16 cellular contexts compared by ENCODE assay signal in genomic region chr5:81045389-81045807, GRCh38.
A peak's percentile ranks its signal among the peaks of the same experiment; 100 is the strongest.
DNase-seq lines count a peak whose midpoint lies in the region; ATAC-seq, FAIRE-seq and TF ChIP-seq lines count a peak whose summit lies in the region.
"Had no signal": no experiment of that assay in that cellular context is flagged by ENCODE, and none has a peak within 500 bp of the region (broad histone marks: within the 10 kb centered on the region; RNA-seq: fewer than 3 reads in every experiment).

No MANE protein-coding gene starts in this region.

- H3K27ac Mint-ChIP-seq in neural progenitor cell: no peak overlapping the region
- H3K27ac Mint-ChIP-seq: H9 had no signal

- H4K8ac ChIP-seq in mesenchymal stem cell (ENCODE audit: low read length): no peak overlapping the region

- H2BK5ac ChIP-seq in mesenchymal stem cell (ENCODE audit: low read depth, low read length, poor library complexity, severe bottlenecking): no peak overlapping the region

- no peak for TF ChIP-seq CTCF in endothelial cell of umbilical vein (IDR thresholded peaks at IDR 0.05; ENCODE audit: extremely low read depth in 1 of 2, insufficient read depth in 1 of 2, low read depth in 1 of 2, low read length in 2 of 2)
- TF ChIP-seq CTCF in neural progenitor cell (IDR thresholded peaks at IDR 0.05): no peak

- H3K23ac ChIP-seq in mesenchymal stem cell (ENCODE audit: low read length in 2 of 2): no peak overlapping the region

- H3K14ac ChIP-seq in mesenchymal stem cell (ENCODE audit: low read length in 2 of 2): no peak overlapping the region

- peaks cover 9% of the 10 kb centered on the region for H3K4me1 ChIP-seq in endothelial cell of umbilical vein (ENCODE audit: control insufficient read depth, extremely low read depth, insufficient read depth, low read length)
- H3K4me1 ChIP-seq in mesenchymal stem cell (ENCODE audit: control insufficient read depth, insufficient read depth, low read depth, low read length): peaks cover 2% of the 10 kb centered on the region
- peaks cover 3% of the 10 kb centered on the region for H3K4me1 ChIP-seq in neural progenitor cell

- H2AFZ ChIP-seq in endothelial cell of umbilical vein (ENCODE audit: low read depth, low read length): no peak overlapping the region
- no peak overlapping the region for H2AFZ ChIP-seq in mesenchymal stem cell (ENCODE audit: low read depth, low read length)
- no peak overlapping the region for H2AFZ ChIP-seq in neural progenitor cell (replicated peaks)

- no peaks in the 10 kb centered on the region for H3K79me1 ChIP-seq in mesenchymal stem cell (replicated peaks; ENCODE audit: low read length, poor library complexity, severe bottlenecking)

- intact Hi-C loops in endothelial cell of umbilical vein (cut with micrococcal nuclease): loop anchor here (5.0 kb wide), 1 partner anchor 83 kb away; the partner anchor contains the start of gene RASGRF2

- H2BK12ac ChIP-seq in mesenchymal stem cell (ENCODE audit: low read length in 2 of 2): no peak overlapping the region

- no peak overlapping the region for H2AK5ac ChIP-seq in mesenchymal stem cell (ENCODE audit: low read length, severe bottlenecking)

- H4K91ac ChIP-seq in mesenchymal stem cell (ENCODE audit: low read length): no peak overlapping the region

- TF ChIP-seq POLR2A in endothelial cell of umbilical vein (IDR thresholded peaks at IDR 0.05; ENCODE audit: low read depth, low read length): no peak

- H2BK15ac ChIP-seq in mesenchymal stem cell (ENCODE audit: low read depth, poor library complexity, severe bottlenecking): no peak overlapping the region

- no peak overlapping the region for H3K4ac ChIP-seq in mesenchymal stem cell (ENCODE audit: low read depth in 1 of 2, low read length in 2 of 2)

- no peak for ATAC-seq in GM19452 (IDR thresholded peaks at IDR 0.05; ENCODE audit: unreplicated experiment)
- ATAC-seq: Right ventricle myocardium inferior had no signal

- H3K4me3 ChIP-seq in endothelial cell of umbilical vein (replicated peaks in 1 of 3; ENCODE audit: insufficient read depth in 1 of 3, low read depth in 1 of 3, low read length in 3 of 3) (no peak overlapping the region), mesenchymal stem cell (ENCODE audit: insufficient read depth in 1 of 2, low read depth in 1 of 2, low read length in 2 of 2) (no peak overlapping the region), neural progenitor cell (no peak overlapping the region)

- H3K9me3 Mint-ChIP-seq in neural progenitor cell: no peaks in the 10 kb centered on the region
- H3K9me3 Mint-ChIP-seq: CD8-positive, alpha-beta memory T cell; H9 had no signal

- H3K27ac ChIP-seq in endothelial cell of umbilical vein (ENCODE audit: insufficient read depth, low read depth, low read length) (no peak overlapping the region), mesenchymal stem cell (ENCODE audit: low read length, poor library complexity, severe bottlenecking) (no peak overlapping the region), neural progenitor cell (no peak overlapping the region)

- no peaks in the 10 kb centered on the region for H3K4me1 Mint-ChIP-seq in neural progenitor cell

- no peak overlapping the region for H3K18ac ChIP-seq in mesenchymal stem cell (ENCODE audit: low read depth in 1 of 2, low read length in 2 of 2)

- H3K9ac ChIP-seq in endothelial cell of umbilical vein (replicated peaks; ENCODE audit: extremely low read depth, insufficient read depth, low read length) (no peak overlapping the region), mesenchymal stem cell (ENCODE audit: low read length) (no peak overlapping the region), neural progenitor cell (no peak overlapping the region)

- no peaks in the 10 kb centered on the region for H3F3A ChIP-seq in neural progenitor cell (ENCODE audit: low read depth)

- H3K4me3 Mint-ChIP-seq in neural progenitor cell: no peak overlapping the region
- H3K4me3 Mint-ChIP-seq: CD8-positive, alpha-beta memory T cell; H9 had no signal

- peaks cover 2% of the 10 kb centered on the region for H3K27me3 Mint-ChIP-seq in neural progenitor cell (ENCODE audit: insufficient read depth, low read depth)

- H3K4me2 ChIP-seq in endothelial cell of umbilical vein (ENCODE audit: insufficient read depth, low read length): no peak overlapping the region
- no peak overlapping the region for H3K4me2 ChIP-seq in mesenchymal stem cell (ENCODE audit: low read length, poor library complexity, severe bottlenecking)
- H3K4me2 ChIP-seq in neural progenitor cell: no peak overlapping the region

- CTCF ChIA-PET in endothelial cell of umbilical vein (lab: Charles Lee): interaction anchor here (1.1 kb wide), 1 partner anchor 28 kb away, joined by 3 read pairs; no protein-coding TSS in a partner anchor

- FAIRE-seq in RCC 7860 (lab: Jason Lieb, UNC): peak; percentile 91
- peak; percentile 31 for FAIRE-seq in endothelial cell of umbilical vein (lab: Jason Lieb, UNC)

- H3K36me3 ChIP-seq in endothelial cell of umbilical vein (ENCODE audit: control insufficient read depth in 2 of 2, extremely low read depth in 1 of 2, insufficient read depth in 2 of 2, low read length in 2 of 2): no peaks in the 10 kb centered on the region
- H3K36me3 ChIP-seq in mesenchymal stem cell (ENCODE audit: control insufficient read depth in 1 of 2, insufficient read depth in 2 of 2, low read depth in 1 of 2, low read length in 2 of 2): no peaks in the 10 kb centered on the region
- H3K36me3 ChIP-seq in neural progenitor cell: no peaks in the 10 kb centered on the region

- POLR2A ChIA-PET in endothelial cell of umbilical vein (lab: Charles Lee): no interaction called here

- no TSS peak for BruUV-seq in endothelial cell of umbilical vein (replicated peaks; lab: Mats Ljungman, UMichigan)

- no peaks in the 10 kb centered on the region for H4K20me1 ChIP-seq in endothelial cell of umbilical vein (replicated peaks; ENCODE audit: control insufficient read depth, extremely low read depth, insufficient read depth, low read length)
- no peaks in the 10 kb centered on the region for H4K20me1 ChIP-seq in neural progenitor cell (ENCODE audit: low read depth)

- H3K36me3 Mint-ChIP-seq in neural progenitor cell: no peaks in the 10 kb centered on the region

- no peaks in the 10 kb centered on the region for H3K9me1 ChIP-seq in endothelial cell of umbilical vein (replicated peaks; ENCODE audit: control insufficient read depth, extremely low read depth, insufficient read depth, low read length)

- no peak overlapping the region for H2BK120ac ChIP-seq in mesenchymal stem cell (ENCODE audit: low read depth, low read length)

- dilution Hi-C loops in endothelial cell of umbilical vein (cut with MboI; ENCODE audit: extremely low pct_ligation_motif_present, low sequenced_read_pairs): no loop called here

- no peaks in the 10 kb centered on the region for H3K9me3 ChIP-seq in endothelial cell of umbilical vein (replicated peaks; ENCODE audit: control insufficient read depth, insufficient read depth, low read length)
- H3K9me3 ChIP-seq in mesenchymal stem cell (ENCODE audit: control insufficient read depth, low read length): peaks cover 3% of the 10 kb centered on the region
- H3K9me3 ChIP-seq in neural progenitor cell (ENCODE audit: low read depth): no peaks in the 10 kb centered on the region

- no peaks in the 10 kb centered on the region for H3K79me2 ChIP-seq in endothelial cell of umbilical vein (ENCODE audit: control insufficient read depth, insufficient read depth, low read length)
- H3K79me2 ChIP-seq in neural progenitor cell (ENCODE audit: low read depth): no peaks in the 10 kb centered on the region

- DNase-seq in HCEC 1CT (peak; percentile 20), RCC 7860 (ENCODE audit: low spot score) (peak; percentile 81), endothelial cell of umbilical vein (ENCODE audit: low read depth, low spot score) (no peak), pulmonary artery endothelial cell (ENCODE audit: low read depth, low spot score) (peak; percentile 20), mesenchymal stem cell (no peak), neural progenitor cell (ENCODE audit: low spot score) (no peak)
- DNase-seq: CD8-positive, alpha-beta memory T cell; EL; H9; MM.1S; NCI-H1105; NCI-H187 treated with DMSO at 0.1 percent for 48 hours; NCI-H2171; NCI-H774 had no signal

- H3K27me3 ChIP-seq in endothelial cell of umbilical vein (ENCODE audit: control insufficient read depth in 2 of 2, insufficient read depth in 2 of 2, low read length in 2 of 2) (no peaks in the 10 kb centered on the region), mesenchymal stem cell (ENCODE audit: control insufficient read depth in 1 of 2, insufficient read depth in 1 of 2, low read length in 2 of 2) (peaks cover 0 to 3% of the 10 kb centered on the region in 2 experiments), neural progenitor cell (no peaks in the 10 kb centered on the region)

TF ChIP-seq in endothelial cell of umbilical vein, 7 proteins besides CTCF, POLR2A, EP300 and RAD21:
- no peak for TF ChIP-seq FOS (IDR thresholded peaks at IDR 0.05; ENCODE audit: borderline replicate concordance, insufficient read depth, low read length)
- TF ChIP-seq GATA2 (IDR thresholded peaks at IDR 0.05; ENCODE audit: insufficient read depth, insufficient read length, low read depth, low read length): peak; percentile 21
- no peak for TF ChIP-seq MAX (IDR thresholded peaks at IDR 0.05; ENCODE audit: insufficient read depth, insufficient read length)
- no peak for TF ChIP-seq JUN (IDR thresholded peaks at IDR 0.05; ENCODE audit: borderline replicate concordance, insufficient read depth, insufficient read length, low read depth)
TF ChIP-seq in endothelial cell of umbilical vein: peak in this region for 1.

Comparison
In these comparisons a context has a peak if more than half of its experiments do, and no peak if none do; other contexts are left out.
1. DNase-seq: peak in HCEC 1CT (single experiment), RCC 7860 (single experiment) and pulmonary artery endothelial cell (single experiment); none in endothelial cell of umbilical vein (single experiment), mesenchymal stem cell (single experiment) and neural progenitor cell (single experiment).